In the genomic region with DNA sequence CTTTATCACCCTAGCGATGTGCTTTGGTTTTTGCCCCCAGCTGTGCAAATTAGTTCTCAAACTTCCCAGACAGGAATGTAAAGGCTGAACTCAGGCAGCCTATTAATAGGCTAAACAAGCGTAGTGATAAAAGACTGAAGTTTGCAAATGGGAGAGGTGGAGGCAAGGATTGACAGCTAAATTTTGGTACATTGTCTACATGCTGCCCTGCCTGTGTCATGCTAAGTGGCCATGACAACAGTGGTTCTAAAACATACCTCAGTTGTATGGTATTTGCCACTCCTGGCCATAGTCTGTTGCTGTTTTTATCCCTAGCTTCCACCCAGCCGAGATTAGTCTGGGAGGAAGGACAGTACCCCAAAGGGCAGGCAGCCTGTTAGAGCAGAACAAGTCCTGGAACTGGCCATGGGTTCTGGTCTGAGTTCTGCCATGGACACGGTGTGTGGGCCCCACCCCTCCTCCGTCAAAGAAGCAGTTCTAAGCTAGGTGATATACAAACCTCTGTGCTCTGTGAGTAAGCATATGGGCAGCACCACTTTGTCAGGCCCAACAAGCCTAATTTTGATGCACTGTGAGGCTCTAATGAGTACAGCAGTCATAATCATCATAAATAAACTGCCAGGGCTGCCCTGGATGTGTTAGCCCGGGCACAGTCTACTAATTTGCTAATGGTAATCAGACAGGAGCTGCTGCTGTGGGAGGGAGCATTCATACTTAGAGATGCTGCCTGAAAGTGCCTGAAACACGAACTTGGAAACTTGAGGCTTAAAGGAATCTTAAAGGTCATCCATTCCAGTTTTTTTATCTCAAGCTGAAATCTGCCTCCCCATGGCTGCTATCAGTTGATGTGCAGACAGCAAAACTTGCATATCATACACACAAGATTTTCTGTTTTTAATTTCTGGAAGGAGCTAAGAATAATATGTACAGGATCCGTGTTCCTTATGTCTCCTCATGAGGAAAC, we compare ENCODE assay signal across 22 cellular contexts.
DNase-seq lines count a peak whose midpoint lies in the region; ATAC-seq, FAIRE-seq and TF ChIP-seq lines count a peak whose summit lies in the region.
"Had no signal": no experiment of that assay in that cellular context is flagged by ENCODE, and none has a peak within 500 bp of the region (broad histone marks: within the 10 kb centered on the region; RNA-seq: fewer than 3 reads in every experiment).

No MANE protein-coding gene starts in this region.

- H3K4me1 Mint-ChIP-seq in endodermal cell: peaks cover 13% of the 10 kb centered on the region
- H3K4me1 Mint-ChIP-seq: activated naive CD4-positive, alpha-beta T cell treated with anti-CD3 and anti-CD28 coated beads, Interleukin-2, amount 10 ng/mL, durations not matched to agents 7 days and 5 days; CD14-positive monocyte; IgD-negative memory B cell; stimulated activated naive B cell treated with anti-CD40 and anti-IgM and Interleukin-4, amounts not matched to agents 10 μg/mL and 1 μg/mL and 100 μg/mL, for 72 hours had no signal

- no peak for FAIRE-seq in GM12892 (lab: Jason Lieb, UNC)
- FAIRE-seq: endothelial cell of umbilical vein, GM19239, kidney had no signal

- H3K9me3 ChIP-seq in NT2/D1 (ENCODE audit: insufficient read depth, low read length) (no peaks in the 10 kb centered on the region), endodermal cell (ENCODE audit: control insufficient read depth, low read length) (no peaks in the 10 kb centered on the region), osteoblast (ENCODE audit: low read depth, low read length) (no peaks in the 10 kb centered on the region)
- H3K9me3 ChIP-seq: spleen, uterus had no signal

- H4K20me1 ChIP-seq in osteoblast (ENCODE audit: insufficient read depth, low read length): no peaks in the 10 kb centered on the region

- no peaks in the 10 kb centered on the region for H3K9me3 Mint-ChIP-seq in endodermal cell
- H3K9me3 Mint-ChIP-seq: activated naive CD4-positive, alpha-beta T cell treated with anti-CD3 and anti-CD28 coated beads, Interleukin-2, amount 10 ng/mL, durations not matched to agents 7 days and 5 days; stimulated activated naive B cell treated with anti-CD40 and anti-IgM and Interleukin-4, amounts not matched to agents 10 μg/mL and 1 μg/mL and 100 μg/mL, for 72 hours had no signal

- no peak for TF ChIP-seq POLR2A in GM12892 (IDR thresholded peaks at IDR 0.05; ENCODE audit: low read depth, low read length)

- TF ChIP-seq CTCF in endodermal cell (conservative IDR thresholded peaks at IDR 0.05) (no peak), osteoblast (IDR thresholded peaks at IDR 0.05; ENCODE audit: extremely low read depth, low read depth, low read length) (no peak)

- no peaks in the 10 kb centered on the region for H3K27me3 Mint-ChIP-seq in endodermal cell (ENCODE audit: insufficient read depth)
- H3K27me3 Mint-ChIP-seq: activated naive CD4-positive, alpha-beta T cell treated with anti-CD3 and anti-CD28 coated beads, Interleukin-2, amount 10 ng/mL, durations not matched to agents 7 days and 5 days; IgD-negative memory B cell; stimulated activated naive B cell treated with anti-CD40 and anti-IgM and Interleukin-4, amounts not matched to agents 10 μg/mL and 1 μg/mL and 100 μg/mL, for 72 hours had no signal

- H3K27ac ChIP-seq in endodermal cell (ENCODE audit: low read depth, low read length) (peak overlapping the region; percentile 32), osteoblast (ENCODE audit: low read depth, low read length) (no peak overlapping the region)
- H3K27ac ChIP-seq: spleen, uterus had no signal

- ATAC-seq in HG03520 (IDR thresholded peaks at IDR 0.05; ENCODE audit: unreplicated experiment): no peak
- ATAC-seq: stimulated activated naive B cell treated with anti-CD40 and anti-IgM and Interleukin-4, amounts not matched to agents 10 μg/mL and 1 μg/mL and 100 μg/mL, for 72 hours had no signal

- H3K79me2 ChIP-seq in osteoblast (ENCODE audit: insufficient read depth, low read length): no peaks in the 10 kb centered on the region

- H3K36me3 Mint-ChIP-seq in endodermal cell (ENCODE audit: low read depth): no peaks in the 10 kb centered on the region
- H3K36me3 Mint-ChIP-seq: activated naive CD4-positive, alpha-beta T cell treated with anti-CD3 and anti-CD28 coated beads, Interleukin-2, amount 10 ng/mL, durations not matched to agents 7 days and 5 days; CD14-positive monocyte; stimulated activated naive B cell treated with anti-CD40 and anti-IgM and Interleukin-4, amounts not matched to agents 10 μg/mL and 1 μg/mL and 100 μg/mL, for 72 hours had no signal

- H3K4me3 ChIP-seq in NT2/D1 (ENCODE audit: insufficient read length, low read depth) (no peak overlapping the region), endodermal cell (ENCODE audit: low read length) (no peak overlapping the region), osteoblast (ENCODE audit: insufficient read depth, low read length) (no peak overlapping the region)
- H3K4me3 ChIP-seq: spleen, uterus had no signal

- peak overlapping the region; percentile 54 for H2AFZ ChIP-seq in osteoblast (ENCODE audit: low read length)

- peaks cover 5% of the 10 kb centered on the region for H3K4me1 ChIP-seq in NT2/D1 (ENCODE audit: insufficient read depth, insufficient read length)
- H3K4me1 ChIP-seq in endodermal cell (ENCODE audit: control insufficient read depth, insufficient read depth, low read length): peaks cover 10% of the 10 kb centered on the region
- H3K4me1 ChIP-seq in osteoblast (ENCODE audit: insufficient read depth, low read length): no peaks in the 10 kb centered on the region
- H3K4me1 ChIP-seq: spleen, uterus had no signal

- H3K27ac Mint-ChIP-seq in endodermal cell: peak overlapping the region; percentile 8
- H3K27ac Mint-ChIP-seq: activated naive CD4-positive, alpha-beta T cell treated with anti-CD3 and anti-CD28 coated beads, Interleukin-2, amount 10 ng/mL, durations not matched to agents 7 days and 5 days; CD14-positive monocyte; stimulated activated naive B cell treated with anti-CD40 and anti-IgM and Interleukin-4, amounts not matched to agents 10 μg/mL and 1 μg/mL and 100 μg/mL, for 72 hours had no signal

- no peaks in the 10 kb centered on the region for H3K36me3 ChIP-seq in NT2/D1 (ENCODE audit: insufficient read depth, insufficient read length, low read length)
- H3K36me3 ChIP-seq in endodermal cell (ENCODE audit: control insufficient read depth, insufficient read depth, low read length): no peaks in the 10 kb centered on the region
- H3K36me3 ChIP-seq in osteoblast (ENCODE audit: insufficient read depth, low read length): no peaks in the 10 kb centered on the region
- H3K36me3 ChIP-seq: uterus had no signal

- in situ Hi-C loops in G401 (cut with HindIII; ENCODE audit: low sequenced_read_pairs): no loop called here

- 61 to 76% methylated on average over 3 to 8 of the region's 8 CpGs for WGBS in endodermal cell (ENCODE audit: insufficient coverage in 1 of 2, insufficient read length in 1 of 2), 2 experiments

- no peaks in the 10 kb centered on the region for H3K27me3 ChIP-seq in NT2/D1 (ENCODE audit: insufficient read depth, insufficient read length)
- H3K27me3 ChIP-seq in endodermal cell (ENCODE audit: control insufficient read depth, insufficient read depth, low read length, poor library complexity, severe bottlenecking): no peaks in the 10 kb centered on the region
- no peaks in the 10 kb centered on the region for H3K27me3 ChIP-seq in osteoblast (ENCODE audit: insufficient read depth, low read length)
- H3K27me3 ChIP-seq: spleen, uterus had no signal

- DNase-seq in G401 (ENCODE audit: low spot score) (peak; percentile 24), NT2/D1 (ENCODE audit: low read depth, low spot score) (no peak), endodermal cell (no peak), osteoblast (ENCODE audit: insufficient read length, low spot score, missing footprints) (no peak), GM12892 (ENCODE audit: insufficient read length) (no peak), HK-2 (ENCODE audit: unreplicated experiment) (no peak)
- DNase-seq: activated CD4-positive, alpha-beta T cell treated with anti-CD3 and anti-CD28 coated beads for 4 hours; activated naive CD4-positive, alpha-beta T cell treated with anti-CD3 and anti-CD28 coated beads, Interleukin-2, amount 10 ng/mL, durations not matched to agents 7 days and 5 days; activated T-cell treated with anti-CD3 and anti-CD28 coated beads, Interleukin-2, amount 50 U/mL, for 48 hours; amygdala; EL; HCEC 1CT; kidney; spleen; stimulated activated CD4-positive, alpha-beta T cell treated with anti-CD3 and anti-CD28 coated beads, Interleukin-4, amount 100 ng/mL, for 1 hour; stimulated activated naive B cell treated with anti-CD40 and anti-IgM and Interleukin-4, amounts not matched to agents 10 μg/mL and 1 μg/mL and 100 μg/mL, for 72 hours; uterus had no signal

- no peak overlapping the region for H3K4me3 Mint-ChIP-seq in endodermal cell
- H3K4me3 Mint-ChIP-seq: activated naive CD4-positive, alpha-beta T cell treated with anti-CD3 and anti-CD28 coated beads, Interleukin-2, amount 10 ng/mL, durations not matched to agents 7 days and 5 days; CD14-positive monocyte; IgD-negative memory B cell; stimulated activated naive B cell treated with anti-CD40 and anti-IgM and Interleukin-4, amounts not matched to agents 10 μg/mL and 1 μg/mL and 100 μg/mL, for 72 hours had no signal

- H3K4me2 ChIP-seq in osteoblast (ENCODE audit: insufficient read depth, low read length): no peak overlapping the region

- H3K9ac ChIP-seq in NT2/D1 (ENCODE audit: insufficient read length, low read depth) (peak overlapping the region; percentile 12), endodermal cell (ENCODE audit: extremely low read depth, low read length, poor library complexity, severe bottlenecking) (no peak overlapping the region)
